Comparison of ENCODE assay signal across 12 cellular contexts in the genomic region with DNA sequence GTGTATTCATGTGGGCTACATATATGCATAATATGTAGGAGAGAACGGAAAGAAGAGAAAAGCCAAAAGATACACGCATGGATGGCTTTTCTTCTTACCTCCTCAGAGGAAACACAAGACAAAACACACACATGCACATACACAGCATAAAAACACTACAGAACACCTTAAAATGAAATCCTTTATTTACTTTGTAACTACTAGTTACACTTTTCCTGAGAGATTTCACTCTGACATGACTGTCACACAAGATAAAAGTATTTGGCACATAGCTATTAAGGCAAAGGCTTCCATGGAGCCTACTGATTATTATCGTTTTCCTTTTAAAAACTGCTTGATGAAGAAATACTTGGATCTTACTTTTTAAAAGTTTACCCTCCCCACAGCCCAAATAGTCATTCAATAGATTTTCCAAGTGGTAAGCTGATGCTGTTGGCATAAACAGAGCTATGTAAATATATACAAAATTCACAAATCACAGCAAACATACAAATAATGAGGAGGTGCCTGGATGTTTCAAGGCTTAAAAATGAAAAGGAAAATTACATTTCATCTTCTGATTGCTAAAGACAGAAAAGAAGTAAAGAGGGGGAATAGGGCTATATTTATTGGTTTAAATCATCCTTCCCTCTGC. TPM values are rescaled to one million over a fixed set of nuclear protein-coding genes. Genes with fewer than 3 reads are reported as not detected.
DNase-seq lines count a peak whose midpoint lies in the region; ATAC-seq and TF ChIP-seq lines count a peak whose summit lies in the region.
"Had no signal": no experiment of that assay in that cellular context is flagged by ENCODE, and none has a peak within 500 bp of the region (broad histone marks: within the 10 kb centered on the region; RNA-seq: fewer than 3 reads in every experiment).

No MANE protein-coding gene starts in this region.

- TF ChIP-seq POLR2A in upper lobe of left lung (IDR thresholded peaks at IDR 0.05), result no peak

- CTCF ChIA-PET in activated naive CD4-positive, alpha-beta T cell treated with anti-CD3 and anti-CD28 coated beads, Interleukin-2, amount 10 ng/mL, durations not matched to agents 7 days and 5 days (lab: Charles Lee), result no interaction called here

- TF ChIP-seq CTCF in left ventricle myocardium inferior (IDR thresholded peaks at IDR 0.05; ENCODE audit: borderline replicate concordance) (no peak), upper lobe of left lung (IDR thresholded peaks at IDR 0.05) (no peak)

- no peaks in the 10 kb centered on the region for H3K9me3 Mint-ChIP-seq in dendritic cell treated with granulocyte-macrophage colony-stimulating factor and Interleukin-4, amounts not matched to agents 40 ng/mL and 50 ng/mL, for 4 days
- H3K9me3 Mint-ChIP-seq in activated naive CD4-positive, alpha-beta T cell treated with anti-CD3 and anti-CD28 coated beads, Interleukin-2, amount 10 ng/mL, durations not matched to agents 7 days and 5 days, result no peaks in the 10 kb centered on the region

- H3K27ac ChIP-seq in left ventricle myocardium inferior (replicated peaks) (peak overlapping the region; percentile 98), muscle layer of duodenum (ENCODE audit: low read length) (peak overlapping the region; percentile 97), upper lobe of left lung (peak overlapping the region; percentile 96 to 99 (median 98))
- H3K27ac ChIP-seq: PC-9 had no signal

- TF ChIP-seq EP300 in upper lobe of left lung (IDR thresholded peaks at IDR 0.05), result no peak

- H3K27me3 Mint-ChIP-seq in dendritic cell treated with granulocyte-macrophage colony-stimulating factor and Interleukin-4, amounts not matched to agents 40 ng/mL and 50 ng/mL, for 4 days, result no peaks in the 10 kb centered on the region
- H3K27me3 Mint-ChIP-seq in activated naive CD4-positive, alpha-beta T cell treated with anti-CD3 and anti-CD28 coated beads, Interleukin-2, amount 10 ng/mL, durations not matched to agents 7 days and 5 days, result peaks cover 71% of the 10 kb centered on the region

- 22 to 27% methylated on average over 3 of the region's 3 CpGs for WGBS in upper lobe of left lung, 2 donors

- H3K4me3 ChIP-seq in left ventricle myocardium inferior (peak overlapping the region; percentile 85), muscle layer of duodenum (ENCODE audit: low read depth in 1 of 2, low read length in 2 of 2) (peak overlapping the region in 1 of 2 donors; percentile 66), upper lobe of left lung (peak overlapping the region in 2 of 4 donors; percentile 23 to 60)
- H3K4me3 ChIP-seq: PC-9 had no signal

- DNase-seq in left ventricle myocardium inferior (no peak), cardiac septum (ENCODE audit: low spot score) (no peak), upper lobe of left lung (no peak), hippocampal formation (lab: John Stamatoyannopoulos, UW) (no peak)
- no peak for DNase-seq in activated naive CD4-positive, alpha-beta T cell treated with anti-CD3 and anti-CD28 coated beads, Interleukin-2, amount 10 ng/mL, durations not matched to agents 7 days and 5 days
- DNase-seq: activated CD4-positive, alpha-beta T cell treated with anti-CD3 and anti-CD28 coated beads, Interleukin-2, amount 50 U/mL, for 48 hours; stimulated activated naive CD4-positive, alpha-beta T cell had no signal

- H3K4me1 ChIP-seq in left ventricle myocardium inferior (peaks cover 84% of the 10 kb centered on the region), muscle layer of duodenum (ENCODE audit: control insufficient read depth in 1 of 2, insufficient read depth in 2 of 2, low read length in 2 of 2) (peaks cover 3 to 7% of the 10 kb centered on the region in 2 donors), upper lobe of left lung (peaks cover 12 to 47% (median 31%) of the 10 kb centered on the region in 4 donors)
- H3K4me1 ChIP-seq: parathyroid adenoma had no signal

- intact Hi-C loops in left ventricle myocardium inferior (cut with micrococcal nuclease), result loop anchor here (10.0 kb wide), 1 partner anchor 187 kb away; no protein-coding TSS in a partner anchor
- intact Hi-C loops in cardiac septum (cut with DNase I), result loop anchor here (10.0 kb wide), 2 partner anchors 673 to 1243 kb away; no protein-coding TSS in a partner anchor
- intact Hi-C loops in dendritic cell treated with granulocyte-macrophage colony-stimulating factor and Interleukin-4, amounts not matched to agents 40 ng/mL and 50 ng/mL, for 4 days (cut with micrococcal nuclease), result no loop called here

- H3K9me3 ChIP-seq in left ventricle myocardium inferior (replicated peaks) (no peaks in the 10 kb centered on the region), muscle layer of duodenum (ENCODE audit: control insufficient read depth in 1 of 2, low read length in 2 of 2) (no peaks in the 10 kb centered on the region), upper lobe of left lung (no peaks in the 10 kb centered on the region)

- peak overlapping the region; percentile 86 for H3K4me3 Mint-ChIP-seq in dendritic cell treated with granulocyte-macrophage colony-stimulating factor and Interleukin-4, amounts not matched to agents 40 ng/mL and 50 ng/mL, for 4 days
- no peak overlapping the region for H3K4me3 Mint-ChIP-seq in activated naive CD4-positive, alpha-beta T cell treated with anti-CD3 and anti-CD28 coated beads, Interleukin-2, amount 10 ng/mL, durations not matched to agents 7 days and 5 days

- H3K36me3 Mint-ChIP-seq in dendritic cell treated with granulocyte-macrophage colony-stimulating factor and Interleukin-4, amounts not matched to agents 40 ng/mL and 50 ng/mL, for 4 days (ENCODE audit: low read depth), result peaks cover 3% of the 10 kb centered on the region
- no peaks in the 10 kb centered on the region for H3K36me3 Mint-ChIP-seq in activated naive CD4-positive, alpha-beta T cell treated with anti-CD3 and anti-CD28 coated beads, Interleukin-2, amount 10 ng/mL, durations not matched to agents 7 days and 5 days

- peaks cover 68% of the 10 kb centered on the region for H3K4me1 Mint-ChIP-seq in dendritic cell treated with granulocyte-macrophage colony-stimulating factor and Interleukin-4, amounts not matched to agents 40 ng/mL and 50 ng/mL, for 4 days (ENCODE audit: low read depth)
- H3K4me1 Mint-ChIP-seq in activated naive CD4-positive, alpha-beta T cell treated with anti-CD3 and anti-CD28 coated beads, Interleukin-2, amount 10 ng/mL, durations not matched to agents 7 days and 5 days, result peaks cover 10% of the 10 kb centered on the region

- no peak overlapping the region for H3K27ac Mint-ChIP-seq in dendritic cell treated with granulocyte-macrophage colony-stimulating factor and Interleukin-4, amounts not matched to agents 40 ng/mL and 50 ng/mL, for 4 days
- no peak overlapping the region for H3K27ac Mint-ChIP-seq in activated naive CD4-positive, alpha-beta T cell treated with anti-CD3 and anti-CD28 coated beads, Interleukin-2, amount 10 ng/mL, durations not matched to agents 7 days and 5 days

- no peaks in the 10 kb centered on the region for H3K27me3 ChIP-seq in left ventricle myocardium inferior (ENCODE audit: low read depth)
- peaks cover 3% of the 10 kb centered on the region for H3K27me3 ChIP-seq in muscle layer of duodenum (ENCODE audit: low read depth, low read length)
- H3K27me3 ChIP-seq in upper lobe of left lung, result peaks cover 0 to 4% (median 0%) of the 10 kb centered on the region in 4 donors

- ATAC-seq in upper lobe of left lung (ENCODE audit: low FRiP score in 2 of 2) (no peak), HG03095 (IDR thresholded peaks at IDR 0.05; ENCODE audit: unreplicated experiment) (no peak)

- H3K36me3 ChIP-seq in left ventricle myocardium inferior, result no peaks in the 10 kb centered on the region
- peaks cover 0 to 2% of the 10 kb centered on the region in 2 donors for H3K36me3 ChIP-seq in muscle layer of duodenum (ENCODE audit: control insufficient read depth in 1 of 2, insufficient read depth in 2 of 2, low read length in 2 of 2)
- no peaks in the 10 kb centered on the region for H3K36me3 ChIP-seq in upper lobe of left lung

RNA-seq across cellular contexts. Expression of a gene that starts 8.6 kb away (rescaled TPM):
- 89.1 TPM for total RNA-seq in left ventricle myocardium inferior
- total RNA-seq in cardiac septum, result 122 TPM
- 100 to 1,000 TPM; 104 to 237 (median 148) TPM for total RNA-seq in upper lobe of left lung
